ENCODE assay signal across 9 cellular contexts in the genomic region with DNA sequence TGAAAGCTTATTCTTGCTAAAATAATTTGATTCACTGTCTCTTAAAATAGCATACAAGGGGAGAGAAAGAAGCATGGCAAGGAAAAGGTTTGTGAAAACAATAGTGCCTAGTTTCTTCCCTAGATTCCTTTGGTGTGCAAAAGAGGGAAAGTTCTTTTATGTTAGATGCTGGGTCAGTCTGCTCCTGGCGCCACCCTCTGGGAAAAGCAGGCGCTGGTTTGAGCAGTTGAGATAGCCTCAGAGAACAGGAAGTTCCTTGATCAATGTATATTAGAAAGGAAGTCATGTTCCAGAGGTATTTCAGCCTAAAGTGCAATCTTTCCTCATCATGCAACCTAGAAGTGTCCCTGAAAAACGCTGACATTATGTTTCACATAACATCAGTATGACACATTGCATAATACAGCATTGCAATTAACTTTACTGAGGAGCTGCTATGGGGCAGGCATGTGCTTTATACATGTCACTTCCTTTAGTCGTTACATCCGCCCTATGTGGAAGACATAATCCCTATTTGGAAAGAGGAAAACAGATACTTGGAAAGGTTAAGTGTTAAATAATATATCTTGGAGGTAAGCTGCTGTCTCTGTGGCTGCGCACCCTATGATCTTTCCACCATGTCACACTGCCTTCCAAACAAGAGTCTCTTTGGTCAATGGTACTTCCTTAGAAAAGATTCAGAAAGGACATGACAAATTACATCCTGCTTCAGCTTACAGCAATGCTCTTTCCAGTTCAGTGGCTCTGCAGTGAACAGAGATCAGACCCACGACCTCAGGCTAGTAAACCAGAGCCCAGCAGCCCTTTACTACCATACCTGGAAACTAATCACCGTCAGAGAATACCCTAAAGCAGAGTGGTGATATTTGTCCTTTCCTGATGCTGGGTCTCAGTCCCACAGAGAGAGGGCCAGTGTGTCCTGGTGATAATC.
DNase-seq lines count a peak whose midpoint lies in the region; ATAC-seq and TF ChIP-seq lines count a peak whose summit lies in the region.
"Had no signal": no experiment of that assay in that cellular context is flagged by ENCODE, and none has a peak within 500 bp of the region (broad histone marks: within the 10 kb centered on the region; RNA-seq: fewer than 3 reads in every experiment).

No MANE protein-coding gene starts in this region.

- no peaks in the 10 kb centered on the region for H3K27me3 ChIP-seq in WERI-Rb-1 (ENCODE audit: insufficient read depth, low read depth, severe bottlenecking)
- no peaks in the 10 kb centered on the region for H3K27me3 ChIP-seq in liver (ENCODE audit: control insufficient read depth in 4 of 4, insufficient read depth in 4 of 4, low read length in 3 of 4)

- H3K36me3 ChIP-seq in WERI-Rb-1 (no peaks in the 10 kb centered on the region), liver (ENCODE audit: control insufficient read depth in 4 of 4, insufficient read depth in 3 of 4, low read depth in 1 of 4, low read length in 3 of 4) (no peaks in the 10 kb centered on the region)

- TF ChIP-seq CTCF in WERI-Rb-1 (IDR thresholded peaks at IDR 0.05; ENCODE audit: low read depth, low read length) (peak; percentile 77), liver (IDR thresholded peaks at IDR 0.05; ENCODE audit: low read depth, low read length, missing input control) (peak; percentile 45)

- H3K4me1 ChIP-seq in liver (ENCODE audit: control insufficient read depth in 4 of 4, insufficient read depth in 4 of 4, low read length in 3 of 4) = no peaks in the 10 kb centered on the region

- H3K4me3 ChIP-seq in WERI-Rb-1 (ENCODE audit: low read depth, low read length) (no peak overlapping the region), liver (ENCODE audit: low read depth in 1 of 3, low read length in 3 of 3) (no peak overlapping the region)

- TF ChIP-seq RAD21 in liver (IDR thresholded peaks at IDR 0.05) = peak; percentile 80 to 84

- H3K27ac ChIP-seq in WERI-Rb-1 (no peak overlapping the region), liver (ENCODE audit: low read depth in 1 of 2, low read length in 2 of 2) (no peak overlapping the region)

- H3K9me3 ChIP-seq in WERI-Rb-1 (ENCODE audit: severe bottlenecking) (no peaks in the 10 kb centered on the region), liver (ENCODE audit: control insufficient read depth in 4 of 4, low read length in 3 of 4) (no peaks in the 10 kb centered on the region)

- ATAC-seq in GM18870 (IDR thresholded peaks at IDR 0.05; ENCODE audit: unreplicated experiment) = no peak

- no peak overlapping the region for H3K9ac ChIP-seq in liver (ENCODE audit: low read depth in 1 of 2, low read length in 2 of 2)

- 46% methylated on average over 8 of the region's 8 CpGs for WGBS in liver

- DNase-seq in ELF-1 (ENCODE audit: low read depth, low spot score) (peak; percentile 56), HPDE6-E6E7 (ENCODE audit: extremely low spot score) (peak; percentile 7), WERI-Rb-1 (peak; percentile 70), NCI-H524 treated with DMSO at 0.1 percent for 48 hours (lab: John Stamatoyannopoulos, UW) (no peak), NCI-H2107 (lab: John Stamatoyannopoulos, UW) (no peak)
- no peak for DNase-seq in activated CD4-positive, alpha-beta T cell treated with anti-CD3 and anti-CD28 coated beads for 1 hour
- DNase-seq: T-helper 2 cell had no signal

TF ChIP-seq in liver, 16 proteins besides CTCF, POLR2A, EP300 and RAD21:
- TF ChIP-seq, protein P1, sequence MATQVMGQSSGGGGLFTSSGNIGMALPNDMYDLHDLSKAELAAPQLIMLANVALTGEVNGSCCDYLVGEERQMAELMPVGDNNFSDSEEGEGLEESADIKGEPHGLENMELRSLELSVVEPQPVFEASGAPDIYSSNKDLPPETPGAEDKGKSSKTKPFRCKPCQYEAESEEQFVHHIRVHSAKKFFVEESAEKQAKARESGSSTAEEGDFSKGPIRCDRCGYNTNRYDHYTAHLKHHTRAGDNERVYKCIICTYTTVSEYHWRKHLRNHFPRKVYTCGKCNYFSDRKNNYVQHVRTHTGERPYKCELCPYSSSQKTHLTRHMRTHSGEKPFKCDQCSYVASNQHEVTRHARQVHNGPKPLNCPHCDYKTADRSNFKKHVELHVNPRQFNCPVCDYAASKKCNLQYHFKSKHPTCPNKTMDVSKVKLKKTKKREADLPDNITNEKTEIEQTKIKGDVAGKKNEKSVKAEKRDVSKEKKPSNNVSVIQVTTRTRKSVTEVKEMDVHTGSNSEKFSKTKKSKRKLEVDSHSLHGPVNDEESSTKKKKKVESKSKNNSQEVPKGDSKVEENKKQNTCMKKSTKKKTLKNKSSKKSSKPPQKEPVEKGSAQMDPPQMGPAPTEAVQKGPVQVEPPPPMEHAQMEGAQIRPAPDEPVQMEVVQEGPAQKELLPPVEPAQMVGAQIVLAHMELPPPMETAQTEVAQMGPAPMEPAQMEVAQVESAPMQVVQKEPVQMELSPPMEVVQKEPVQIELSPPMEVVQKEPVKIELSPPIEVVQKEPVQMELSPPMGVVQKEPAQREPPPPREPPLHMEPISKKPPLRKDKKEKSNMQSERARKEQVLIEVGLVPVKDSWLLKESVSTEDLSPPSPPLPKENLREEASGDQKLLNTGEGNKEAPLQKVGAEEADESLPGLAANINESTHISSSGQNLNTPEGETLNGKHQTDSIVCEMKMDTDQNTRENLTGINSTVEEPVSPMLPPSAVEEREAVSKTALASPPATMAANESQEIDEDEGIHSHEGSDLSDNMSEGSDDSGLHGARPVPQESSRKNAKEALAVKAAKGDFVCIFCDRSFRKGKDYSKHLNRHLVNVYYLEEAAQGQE (IDR thresholded peaks at IDR 0.05) = no peak
- TF ChIP-seq, protein P2, sequence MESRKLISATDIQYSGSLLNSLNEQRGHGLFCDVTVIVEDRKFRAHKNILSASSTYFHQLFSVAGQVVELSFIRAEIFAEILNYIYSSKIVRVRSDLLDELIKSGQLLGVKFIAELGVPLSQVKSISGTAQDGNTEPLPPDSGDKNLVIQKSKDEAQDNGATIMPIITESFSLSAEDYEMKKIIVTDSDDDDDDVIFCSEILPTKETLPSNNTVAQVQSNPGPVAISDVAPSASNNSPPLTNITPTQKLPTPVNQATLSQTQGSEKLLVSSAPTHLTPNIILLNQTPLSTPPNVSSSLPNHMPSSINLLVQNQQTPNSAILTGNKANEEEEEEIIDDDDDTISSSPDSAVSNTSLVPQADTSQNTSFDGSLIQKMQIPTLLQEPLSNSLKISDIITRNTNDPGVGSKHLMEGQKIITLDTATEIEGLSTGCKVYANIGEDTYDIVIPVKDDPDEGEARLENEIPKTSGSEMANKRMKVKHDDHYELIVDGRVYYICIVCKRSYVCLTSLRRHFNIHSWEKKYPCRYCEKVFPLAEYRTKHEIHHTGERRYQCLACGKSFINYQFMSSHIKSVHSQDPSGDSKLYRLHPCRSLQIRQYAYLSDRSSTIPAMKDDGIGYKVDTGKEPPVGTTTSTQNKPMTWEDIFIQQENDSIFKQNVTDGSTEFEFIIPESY (IDR thresholded peaks at IDR 0.05) = no peak
- TF ChIP-seq JUND (IDR thresholded peaks at IDR 0.05) = no peak
- TF ChIP-seq YY1 (IDR thresholded peaks at IDR 0.05) = no peak
- no peak for TF ChIP-seq SP1 (IDR thresholded peaks at IDR 0.05)
- TF ChIP-seq TAF1 (conservative IDR thresholded peaks at IDR 0.05) = no peak
- TF ChIP-seq RXRA (IDR thresholded peaks at IDR 0.05) = no peak
- TF ChIP-seq GABPA (IDR thresholded peaks at IDR 0.05 in 1 of 2, conservative IDR thresholded peaks at IDR 0.05 in 1 of 2) = no peak
- no peak for TF ChIP-seq EGR1 (IDR thresholded peaks at IDR 0.05; ENCODE audit: low read depth in 2 of 2)
- TF ChIP-seq, protein P3, sequence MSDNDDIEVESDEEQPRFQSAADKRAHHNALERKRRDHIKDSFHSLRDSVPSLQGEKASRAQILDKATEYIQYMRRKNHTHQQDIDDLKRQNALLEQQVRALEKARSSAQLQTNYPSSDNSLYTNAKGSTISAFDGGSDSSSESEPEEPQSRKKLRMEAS (IDR thresholded peaks at IDR 0.05) = no peak
- no peak for TF ChIP-seq HNF4A (conservative IDR thresholded peaks at IDR 0.05)
- no peak for TF ChIP-seq HNF4G (IDR thresholded peaks at IDR 0.05)
TF ChIP-seq in liver: peak in this region for 0.

Comparison
In these comparisons a context has a peak if more than half of its experiments do, and no peak if none do; other contexts are left out.
1. DNase-seq: peak in ELF-1 (single experiment), HPDE6-E6E7 (single experiment) and WERI-Rb-1 (single experiment); none in NCI-H524 treated with DMSO at 0.1 percent for 48 hours (single experiment), activated CD4-positive, alpha-beta T cell treated with anti-CD3 and anti-CD28 coated beads for 1 hour (single experiment) and NCI-H2107 (single experiment).